ENCODE assay signal across 1 cellular context in the genomic region with DNA sequence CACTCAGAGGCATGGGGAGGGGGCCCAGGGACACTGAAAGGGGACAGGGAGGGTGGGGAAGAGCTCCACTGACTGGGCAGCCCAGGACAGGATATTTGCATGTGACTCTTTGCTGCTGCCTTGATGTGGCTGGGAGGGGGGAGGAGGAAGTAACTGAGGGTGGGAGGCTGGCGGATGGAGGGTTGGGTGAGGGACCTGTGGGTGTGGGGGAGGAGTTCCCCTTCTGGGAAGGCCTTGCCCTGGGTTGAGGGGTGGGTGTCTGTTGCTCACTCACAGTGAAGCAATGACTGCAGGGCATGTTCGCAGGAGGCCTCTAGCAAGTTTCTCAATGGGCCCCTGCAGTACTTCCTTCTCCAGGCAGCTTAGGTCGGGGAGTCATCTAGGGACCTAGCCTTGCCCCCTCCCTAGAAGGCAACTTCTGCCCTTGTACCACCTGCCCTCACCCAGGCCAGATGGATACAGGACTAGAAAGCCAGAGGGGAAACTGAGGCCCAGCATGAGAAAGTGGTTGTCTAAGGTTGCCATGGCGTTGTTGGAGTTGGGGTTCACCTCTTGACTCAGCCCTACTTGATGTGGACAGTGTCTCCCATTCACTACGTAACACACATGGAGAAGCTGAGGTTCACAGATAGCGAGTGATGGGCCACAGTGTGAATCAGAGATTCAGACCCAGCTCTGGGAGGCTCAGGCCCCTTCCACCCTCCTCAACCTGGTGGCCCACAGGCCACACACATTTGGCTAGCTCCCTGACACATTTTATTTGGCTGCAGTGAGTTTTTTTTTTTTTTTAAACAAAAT.
TF ChIP-seq lines count a peak whose summit lies in the region.

No MANE protein-coding gene starts in this region.

TF ChIP-seq in HCT116, 20 proteins besides CTCF, POLR2A, EP300 and RAD21 (continued from another document):
- TF ChIP-seq, protein P1, sequence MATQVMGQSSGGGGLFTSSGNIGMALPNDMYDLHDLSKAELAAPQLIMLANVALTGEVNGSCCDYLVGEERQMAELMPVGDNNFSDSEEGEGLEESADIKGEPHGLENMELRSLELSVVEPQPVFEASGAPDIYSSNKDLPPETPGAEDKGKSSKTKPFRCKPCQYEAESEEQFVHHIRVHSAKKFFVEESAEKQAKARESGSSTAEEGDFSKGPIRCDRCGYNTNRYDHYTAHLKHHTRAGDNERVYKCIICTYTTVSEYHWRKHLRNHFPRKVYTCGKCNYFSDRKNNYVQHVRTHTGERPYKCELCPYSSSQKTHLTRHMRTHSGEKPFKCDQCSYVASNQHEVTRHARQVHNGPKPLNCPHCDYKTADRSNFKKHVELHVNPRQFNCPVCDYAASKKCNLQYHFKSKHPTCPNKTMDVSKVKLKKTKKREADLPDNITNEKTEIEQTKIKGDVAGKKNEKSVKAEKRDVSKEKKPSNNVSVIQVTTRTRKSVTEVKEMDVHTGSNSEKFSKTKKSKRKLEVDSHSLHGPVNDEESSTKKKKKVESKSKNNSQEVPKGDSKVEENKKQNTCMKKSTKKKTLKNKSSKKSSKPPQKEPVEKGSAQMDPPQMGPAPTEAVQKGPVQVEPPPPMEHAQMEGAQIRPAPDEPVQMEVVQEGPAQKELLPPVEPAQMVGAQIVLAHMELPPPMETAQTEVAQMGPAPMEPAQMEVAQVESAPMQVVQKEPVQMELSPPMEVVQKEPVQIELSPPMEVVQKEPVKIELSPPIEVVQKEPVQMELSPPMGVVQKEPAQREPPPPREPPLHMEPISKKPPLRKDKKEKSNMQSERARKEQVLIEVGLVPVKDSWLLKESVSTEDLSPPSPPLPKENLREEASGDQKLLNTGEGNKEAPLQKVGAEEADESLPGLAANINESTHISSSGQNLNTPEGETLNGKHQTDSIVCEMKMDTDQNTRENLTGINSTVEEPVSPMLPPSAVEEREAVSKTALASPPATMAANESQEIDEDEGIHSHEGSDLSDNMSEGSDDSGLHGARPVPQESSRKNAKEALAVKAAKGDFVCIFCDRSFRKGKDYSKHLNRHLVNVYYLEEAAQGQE (IDR thresholded peaks at IDR 0.05; ENCODE audit: low read depth) = no peak
- TF ChIP-seq, protein P2, sequence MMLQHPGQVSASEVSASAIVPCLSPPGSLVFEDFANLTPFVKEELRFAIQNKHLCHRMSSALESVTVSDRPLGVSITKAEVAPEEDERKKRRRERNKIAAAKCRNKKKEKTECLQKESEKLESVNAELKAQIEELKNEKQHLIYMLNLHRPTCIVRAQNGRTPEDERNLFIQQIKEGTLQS (IDR thresholded peaks at IDR 0.05) = no peak
- no peak for TF ChIP-seq JUND (IDR thresholded peaks at IDR 0.05)
- no peak for TF ChIP-seq ZNF274 (IDR thresholded peaks at IDR 0.05; ENCODE audit: low read depth, low read length)
- TF ChIP-seq ELF1 (IDR thresholded peaks at IDR 0.05; ENCODE audit: borderline replicate concordance, low read depth) = no peak
- no peak for TF ChIP-seq CEBPB (IDR thresholded peaks at IDR 0.05; ENCODE audit: low read depth)
- TF ChIP-seq SP1 (IDR thresholded peaks at IDR 0.05; ENCODE audit: low read depth) = no peak
- no peak for TF ChIP-seq EZH2phosphoT487 (IDR thresholded peaks at IDR 0.05; ENCODE audit: borderline replicate concordance)
- no peak for TF ChIP-seq POLR2AphosphoS5 (IDR thresholded peaks at IDR 0.05; ENCODE audit: low read depth, low read length)
- no peak for TF ChIP-seq SIN3A (IDR thresholded peaks at IDR 0.05; ENCODE audit: low read depth)
- no peak for TF ChIP-seq YY1 (IDR thresholded peaks at IDR 0.05; ENCODE audit: extremely low read depth, insufficient replicate concordance, low read depth, low read length)
- no peak for TF ChIP-seq ZFX (IDR thresholded peaks at IDR 0.05)
- TF ChIP-seq CBX3 (IDR thresholded peaks at IDR 0.05; ENCODE audit: low read depth) = no peak
- TF ChIP-seq EZH2 (IDR thresholded peaks at IDR 0.05) = no peak
- no peak for TF ChIP-seq TCF7L2 (IDR thresholded peaks at IDR 0.05; ENCODE audit: borderline replicate concordance, extremely low read depth, insufficient read depth, insufficient read length)
- no peak for TF ChIP-seq SRF (IDR thresholded peaks at IDR 0.05; ENCODE audit: low read depth)
- TF ChIP-seq FOSL1 (IDR thresholded peaks at IDR 0.05; ENCODE audit: low read depth) = no peak
- TF ChIP-seq, protein P3, sequence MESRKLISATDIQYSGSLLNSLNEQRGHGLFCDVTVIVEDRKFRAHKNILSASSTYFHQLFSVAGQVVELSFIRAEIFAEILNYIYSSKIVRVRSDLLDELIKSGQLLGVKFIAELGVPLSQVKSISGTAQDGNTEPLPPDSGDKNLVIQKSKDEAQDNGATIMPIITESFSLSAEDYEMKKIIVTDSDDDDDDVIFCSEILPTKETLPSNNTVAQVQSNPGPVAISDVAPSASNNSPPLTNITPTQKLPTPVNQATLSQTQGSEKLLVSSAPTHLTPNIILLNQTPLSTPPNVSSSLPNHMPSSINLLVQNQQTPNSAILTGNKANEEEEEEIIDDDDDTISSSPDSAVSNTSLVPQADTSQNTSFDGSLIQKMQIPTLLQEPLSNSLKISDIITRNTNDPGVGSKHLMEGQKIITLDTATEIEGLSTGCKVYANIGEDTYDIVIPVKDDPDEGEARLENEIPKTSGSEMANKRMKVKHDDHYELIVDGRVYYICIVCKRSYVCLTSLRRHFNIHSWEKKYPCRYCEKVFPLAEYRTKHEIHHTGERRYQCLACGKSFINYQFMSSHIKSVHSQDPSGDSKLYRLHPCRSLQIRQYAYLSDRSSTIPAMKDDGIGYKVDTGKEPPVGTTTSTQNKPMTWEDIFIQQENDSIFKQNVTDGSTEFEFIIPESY (IDR thresholded peaks at IDR 0.05; ENCODE audit: extremely low read depth, insufficient replicate concordance, low read length) = no peak
